1 cellular context compared by ENCODE assay signal in genomic region chr9:86885232-86885631, GRCh38.
TF ChIP-seq lines count a peak whose summit lies in the region.

No MANE protein-coding gene starts in this region.

TF ChIP-seq in H1, 55 proteins besides CTCF, POLR2A, EP300 and RAD21:
- no peak for TF ChIP-seq ASH2L (IDR thresholded peaks at IDR 0.05; ENCODE audit: low read length)
- TF ChIP-seq, protein P1, sequence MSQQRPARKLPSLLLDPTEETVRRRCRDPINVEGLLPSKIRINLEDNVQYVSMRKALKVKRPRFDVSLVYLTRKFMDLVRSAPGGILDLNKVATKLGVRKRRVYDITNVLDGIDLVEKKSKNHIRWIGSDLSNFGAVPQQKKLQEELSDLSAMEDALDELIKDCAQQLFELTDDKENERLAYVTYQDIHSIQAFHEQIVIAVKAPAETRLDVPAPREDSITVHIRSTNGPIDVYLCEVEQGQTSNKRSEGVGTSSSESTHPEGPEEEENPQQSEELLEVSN (IDR thresholded peaks at IDR 0.05): peak; percentile 30; the same call in 1 of the 2 replicates
